ENCODE assay signal across 8 cellular contexts in the genomic region with DNA sequence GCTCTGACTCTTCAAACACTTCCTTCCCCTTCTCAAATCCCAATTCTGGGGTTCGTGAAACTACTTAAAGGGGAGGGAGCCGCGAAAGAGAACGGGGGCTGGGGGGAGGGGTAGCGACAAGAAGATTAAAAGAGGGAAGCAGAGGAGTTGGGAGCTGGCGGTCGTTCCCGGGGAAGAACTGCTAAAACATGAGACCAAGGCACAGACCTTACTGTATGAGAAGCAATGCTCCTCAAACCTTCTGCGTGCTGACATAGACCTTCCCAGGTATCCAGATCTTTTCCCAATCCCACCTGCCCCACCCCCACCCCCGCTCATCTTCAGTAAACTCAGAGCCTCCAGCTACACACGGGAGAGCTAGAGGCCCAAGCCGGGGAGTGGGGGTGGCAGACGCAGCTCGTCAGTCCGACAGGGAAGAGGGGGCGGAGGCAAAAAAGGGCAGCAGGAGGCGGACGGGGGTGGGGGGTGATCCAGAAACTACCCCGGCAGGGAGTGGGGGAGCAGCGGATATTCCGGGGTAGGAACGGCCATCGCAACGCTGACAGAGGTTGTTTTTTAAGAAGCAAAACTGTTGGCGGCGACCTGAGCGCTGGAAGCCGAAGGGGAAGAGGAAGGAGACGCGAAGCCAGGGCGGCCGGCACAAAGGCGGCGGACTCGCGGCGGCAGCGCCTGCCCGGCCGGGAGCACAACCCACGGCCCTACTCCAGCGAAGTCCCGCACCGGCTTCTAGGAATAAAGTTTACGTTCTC. TPM values are rescaled to one million over a fixed set of nuclear protein-coding genes. Genes with fewer than 3 reads are reported as not detected.
DNase-seq lines count a peak whose midpoint lies in the region; ATAC-seq and TF ChIP-seq lines count a peak whose summit lies in the region.

No MANE protein-coding gene starts in this region.

- no peaks in the 10 kb centered on the region for H3K9me3 Mint-ChIP-seq in activated CD4-positive, alpha-beta T cell treated with anti-CD3 and anti-CD28 coated beads for 36 hours (ENCODE audit: low read depth)
- no peaks in the 10 kb centered on the region for H3K9me3 Mint-ChIP-seq in dendritic cell treated with granulocyte-macrophage colony-stimulating factor and Interleukin-4, amounts not matched to agents 40 ng/mL and 50 ng/mL, for 4 days

- ATAC-seq in HG03280 (IDR thresholded peaks at IDR 0.05; ENCODE audit: unreplicated experiment) = peak; percentile 79
- peak; percentile 73 for ATAC-seq in activated CD4-positive, alpha-beta T cell treated with anti-CD3 and anti-CD28 coated beads for 36 hours
- peak; percentile 83 for ATAC-seq in left colon

- H3K27ac Mint-ChIP-seq in activated CD4-positive, alpha-beta T cell treated with anti-CD3 and anti-CD28 coated beads for 36 hours = peak overlapping the region; percentile 31
- peak overlapping the region; percentile 100 for H3K27ac Mint-ChIP-seq in dendritic cell treated with granulocyte-macrophage colony-stimulating factor and Interleukin-4, amounts not matched to agents 40 ng/mL and 50 ng/mL, for 4 days

- DNase-seq in BJ (ENCODE audit: low read depth) (peak; percentile 59), NCI-H446 treated with DMSO at 0.1 percent for 48 hours (lab: John Stamatoyannopoulos, UW) (peak; percentile 86), left colon (peak; percentile 91 to 95)
- peak; percentile 60 for DNase-seq in activated CD4-positive, alpha-beta T cell treated with anti-CD3 and anti-CD28 coated beads for 36 hours
- DNase-seq in stimulated activated CD4-positive, alpha-beta T cell treated with anti-CD3 and anti-CD28 coated beads, Interleukin-1b, Interleukin-23, amount 100 ng/mL, for 48 hours = peak; percentile 18

- peaks cover 23% of the 10 kb centered on the region for H3K27me3 Mint-ChIP-seq in activated CD4-positive, alpha-beta T cell treated with anti-CD3 and anti-CD28 coated beads for 36 hours
- H3K27me3 Mint-ChIP-seq in dendritic cell treated with granulocyte-macrophage colony-stimulating factor and Interleukin-4, amounts not matched to agents 40 ng/mL and 50 ng/mL, for 4 days = no peaks in the 10 kb centered on the region

- H3K4me3 Mint-ChIP-seq in activated CD4-positive, alpha-beta T cell treated with anti-CD3 and anti-CD28 coated beads for 36 hours = peak overlapping the region; percentile 82
- H3K4me3 Mint-ChIP-seq in dendritic cell treated with granulocyte-macrophage colony-stimulating factor and Interleukin-4, amounts not matched to agents 40 ng/mL and 50 ng/mL, for 4 days = peak overlapping the region; percentile 91

- intact Hi-C loops in activated CD4-positive, alpha-beta T cell treated with anti-CD3 and anti-CD28 coated beads for 36 hours (cut with DNase I, micrococcal nuclease) = loop anchor here (1.0 to 5.0 kb wide), 3 partner anchors 96 to 99 kb away; partner anchors contain the start of gene MARCHF7 (in 1 of the 2)
- intact Hi-C loops in dendritic cell treated with granulocyte-macrophage colony-stimulating factor and Interleukin-4, amounts not matched to agents 40 ng/mL and 50 ng/mL, for 4 days (cut with micrococcal nuclease) = loop anchor here (1.0 to 10.0 kb wide), 3 partner anchors 44 to 97 kb away; partner anchors contain the start of gene MARCHF7
- intact Hi-C loops in left colon (cut with DNase I, micrococcal nuclease) = no loop called here

- H3K4me1 Mint-ChIP-seq in activated CD4-positive, alpha-beta T cell treated with anti-CD3 and anti-CD28 coated beads for 36 hours = peaks cover 12% of the 10 kb centered on the region
- H3K4me1 Mint-ChIP-seq in dendritic cell treated with granulocyte-macrophage colony-stimulating factor and Interleukin-4, amounts not matched to agents 40 ng/mL and 50 ng/mL, for 4 days (ENCODE audit: low read depth) = peaks cover 32% of the 10 kb centered on the region

- no peaks in the 10 kb centered on the region for H3K36me3 Mint-ChIP-seq in activated CD4-positive, alpha-beta T cell treated with anti-CD3 and anti-CD28 coated beads for 36 hours (ENCODE audit: low read depth)
- peaks cover 28% of the 10 kb centered on the region for H3K36me3 Mint-ChIP-seq in dendritic cell treated with granulocyte-macrophage colony-stimulating factor and Interleukin-4, amounts not matched to agents 40 ng/mL and 50 ng/mL, for 4 days (ENCODE audit: low read depth)

- CTCF ChIA-PET in BJ (lab: Yijun Ruan, JAX) = interaction anchor here (0.6 to 0.8 kb wide), 6 partner anchors 28 to 295 kb away, joined by 3 to 5 read pairs (median 4); no protein-coding TSS in a partner anchor
- CTCF ChIA-PET in activated CD4-positive, alpha-beta T cell treated with anti-CD3 and anti-CD28 coated beads for 36 hours (lab: Charles Lee) = no interaction called here

- H3K27me3 ChIP-seq in BJ (ENCODE audit: control insufficient read depth, insufficient read depth, low read length) = no peaks in the 10 kb centered on the region

- POLR2A ChIA-PET in BJ (lab: Charles Lee) = interaction anchor here (0.5 to 0.7 kb wide), 9 partner anchors 92 to 1867 kb away, joined by 3 to 18 read pairs (median 5); no protein-coding TSS in a partner anchor
- POLR2A ChIA-PET in activated CD4-positive, alpha-beta T cell treated with anti-CD3 and anti-CD28 coated beads for 36 hours (lab: Charles Lee) = no interaction called here

- H3K4me3 ChIP-seq in BJ (ENCODE audit: low read depth, low read length) = peak overlapping the region; percentile 93

- no peaks in the 10 kb centered on the region for H3K36me3 ChIP-seq in BJ (ENCODE audit: control insufficient read depth, insufficient read depth, low read length)

- no peak for TF ChIP-seq CTCF in BJ (IDR thresholded peaks at IDR 0.05; ENCODE audit: insufficient read depth, low read depth, low read length)

- peak; percentile 46 for TF ChIP-seq POLR2A in GM19193 (IDR thresholded peaks at IDR 0.05; ENCODE audit: extremely low read depth, insufficient read depth, insufficient read length)

RNA-seq across cellular contexts. Expression of gene BAZ2B, which starts 1.0 kb away (rescaled TPM):
- 16.0 and 21.6 TPM in 2 replicates for polyA plus RNA-seq in BJ (2011; rRNA removed)
- polyA minus RNA-seq in BJ (2011; rRNA and poly(A)+ RNA removed) = 60.0 and 66.6 TPM in 2 replicates
- 1 to 10 TPM; 8.1 to 8.4 TPM for total RNA-seq in activated CD4-positive, alpha-beta T cell treated with anti-CD3 and anti-CD28 coated beads for 36 hours
- 10 to 100 TPM; 53.6 to 64.1 TPM for total RNA-seq in left colon

Comparison
In these comparisons a context has a peak if more than half of its experiments do, and no peak if none do; other contexts are left out.
1. Peak in every context shown above with its lines: DNase-seq, ATAC-seq and H3K4me3 ChIP-seq.
2. DNase-seq: peak in every context shown above with its lines; median percentile 93 in left colon; 86 in NCI-H446 treated with DMSO at 0.1 percent for 48 hours; 60 in activated CD4-positive, alpha-beta T cell treated with anti-CD3 and anti-CD28 coated beads for 36 hours; 59 in BJ; 18 in stimulated activated CD4-positive, alpha-beta T cell treated with anti-CD3 and anti-CD28 coated beads, Interleukin-1b, Interleukin-23, amount 100 ng/mL, for 48 hours.
3. RNA of gene BAZ2B, which starts 1.0 kb away (total RNA-seq): 53.6 to 64.1 TPM in left colon; 8.1 to 8.4 TPM in activated CD4-positive, alpha-beta T cell treated with anti-CD3 and anti-CD28 coated beads for 36 hours; every median in the first group is over 4 times any median in the second.
4. intact Hi-C loops: an anchor here in activated CD4-positive, alpha-beta T cell treated with anti-CD3 and anti-CD28 coated beads for 36 hours (1.0 to 5.0 kb wide) and dendritic cell treated with granulocyte-macrophage colony-stimulating factor and Interleukin-4, amounts not matched to agents 40 ng/mL and 50 ng/mL, for 4 days (1.0 to 10.0 kb wide); none called in left colon.